Comparison of ENCODE assay signal across 8 cellular contexts in genomic region chr10:119028445-119028899, GRCh38. TPM values are rescaled to one million over a fixed set of nuclear protein-coding genes. Genes with fewer than 3 reads are reported as not detected.
DNase-seq lines count a peak whose midpoint lies in the region; FAIRE-seq and TF ChIP-seq lines count a peak whose summit lies in the region.
"Not testable (repeated sequence)": the region's sequence is repeated elsewhere in the genome, so short reads cannot be mapped to it uniquely, and the experiment has no call there.

No MANE protein-coding gene starts in this region.

- not testable (repeated sequence) for H2AFZ ChIP-seq in astrocyte (ENCODE audit: low read depth, low read length)
- H2AFZ ChIP-seq in neuronal stem cell (ENCODE audit: low read length): peak overlapping the region; percentile 86

- H3K4me2 ChIP-seq in BLaER1 (peak overlapping the region; percentile 97), astrocyte (ENCODE audit: low read length) (peak overlapping the region; percentile 81), neuronal stem cell (ENCODE audit: insufficient read depth, low read length, poor library complexity, severe bottlenecking) (peak overlapping the region; percentile 89)

- intact Hi-C loops in esophagus muscularis mucosa (cut with DNase I): loop anchor here (10.0 kb wide), 1 partner anchor 64 kb away; no protein-coding TSS in a partner anchor

- H3K27ac ChIP-seq in BLaER1; HUES6 (ENCODE audit: low read depth, low read length); astrocyte (ENCODE audit: low read depth, low read length); neuronal stem cell (replicated peaks; ENCODE audit: low read length): not testable (repeated sequence)
- H3K27ac ChIP-seq in esophagus muscularis mucosa (replicated peaks in 1 of 4): peak overlapping the region; percentile 86 to 92 (median 88)
- peak overlapping the region; percentile 80 for H3K27ac ChIP-seq in layer of hippocampus (ENCODE audit: low read depth, low read length)
- peak overlapping the region; percentile 69 for H3K27ac ChIP-seq in substantia nigra (ENCODE audit: low read depth, low read length, poor library complexity, severe bottlenecking)

- H3K23ac ChIP-seq in neuronal stem cell (ENCODE audit: low read depth, low read length, poor library complexity): not testable (repeated sequence)

- not testable (repeated sequence) for H3K4me3 ChIP-seq in BLaER1; astrocyte (ENCODE audit: insufficient read depth, low read depth, low read length)
- H3K4me3 ChIP-seq in HUES6 (ENCODE audit: low read depth, low read length): peak overlapping the region; percentile 58
- H3K4me3 ChIP-seq in esophagus muscularis mucosa: peak overlapping the region; percentile 72 to 84 (median 76)
- peak overlapping the region; percentile 54 to 67 for H3K4me3 ChIP-seq in neuronal stem cell (ENCODE audit: low read length in 2 of 2)

- H3K4ac ChIP-seq in neuronal stem cell (ENCODE audit: low read length): not testable (repeated sequence)

- H3K4me1 ChIP-seq in BLaER1: peaks cover 40% of the 10 kb centered on the region
- H3K4me1 ChIP-seq in HUES6 (ENCODE audit: control insufficient read depth, insufficient read depth, low read length): peaks cover 22% of the 10 kb centered on the region
- peaks cover 30% of the 10 kb centered on the region for H3K4me1 ChIP-seq in astrocyte (ENCODE audit: insufficient read depth, low read length)
- H3K4me1 ChIP-seq in esophagus muscularis mucosa: peaks cover 40 to 88% (median 58%) of the 10 kb centered on the region in 4 donors
- H3K4me1 ChIP-seq in neuronal stem cell (ENCODE audit: control insufficient read depth in 2 of 2, insufficient read depth in 1 of 2, low read depth in 1 of 2, low read length in 2 of 2): not testable (repeated sequence)

- H3K79me1 ChIP-seq in neuronal stem cell (ENCODE audit: low read depth, low read length): not testable (repeated sequence)

- TF ChIP-seq CTCF in astrocyte (IDR thresholded peaks at IDR 0.05; ENCODE audit: insufficient read depth, low read depth, low read length); esophagus muscularis mucosa (IDR thresholded peaks at IDR 0.05): not testable (repeated sequence)

- not testable (repeated sequence) for H3K27me3 Mint-ChIP-seq in activated CD4-positive, alpha-beta T cell treated with anti-CD3 and anti-CD28 coated beads, Interleukin-2, amount 10 ng/mL, durations not matched to agents 7 days and 5 days; astrocyte (ENCODE audit: low read depth, unreplicated experiment)

- H4K8ac ChIP-seq in neuronal stem cell (ENCODE audit: low read depth, low read length): not testable (repeated sequence)

- H3K27ac Mint-ChIP-seq in activated CD4-positive, alpha-beta T cell treated with anti-CD3 and anti-CD28 coated beads, Interleukin-2, amount 10 ng/mL, durations not matched to agents 7 days and 5 days; astrocyte (ENCODE audit: unreplicated experiment): not testable (repeated sequence)

- WGBS in esophagus muscularis mucosa: 61% methylated on average over 10 of the region's 10 CpGs
- WGBS in neuronal stem cell (ENCODE audit: extremely low coverage in 2 of 2, insufficient read length in 2 of 2, insufficient replicate concordance in 1 of 2), 2 donors: no CpG with 5 or more reads among the region's 10 CpGs

- H3K18ac ChIP-seq in neuronal stem cell (ENCODE audit: low read length): peak overlapping the region; percentile 89

- not testable (repeated sequence) for H2BK12ac ChIP-seq in neuronal stem cell (ENCODE audit: low read length)

- peak overlapping the region; percentile 47 for H2BK120ac ChIP-seq in neuronal stem cell (ENCODE audit: low read depth, low read length)

- not testable (repeated sequence) for H2BK15ac ChIP-seq in neuronal stem cell (ENCODE audit: low read length)

- not testable (repeated sequence) for TF ChIP-seq POLR2A in esophagus muscularis mucosa (IDR thresholded peaks at IDR 0.05; ENCODE audit: low read depth)

- H2AK5ac ChIP-seq in neuronal stem cell (ENCODE audit: low read depth, low read length): not testable (repeated sequence)

- POLR2A ChIA-PET in activated CD4-positive, alpha-beta T cell treated with anti-CD3 and anti-CD28 coated beads, Interleukin-2, amount 10 ng/mL, durations not matched to agents 7 days and 5 days (lab: Charles Lee): not testable (repeated sequence)

- H3K9me3 ChIP-seq in BLaER1; HUES6 (ENCODE audit: control insufficient read depth, insufficient read depth, low read depth, low read length); astrocyte (ENCODE audit: insufficient read depth, low read depth, low read length); esophagus muscularis mucosa; neuronal stem cell (replicated peaks in 1 of 2; ENCODE audit: control insufficient read depth in 2 of 2, insufficient read depth in 1 of 2, low read depth in 1 of 2, low read length in 2 of 2): not testable (repeated sequence)

- peak overlapping the region; percentile 82 for H2BK5ac ChIP-seq in neuronal stem cell (ENCODE audit: low read length)

- peaks cover 12% of the 10 kb centered on the region for H3K27me3 ChIP-seq in BLaER1
- not testable (repeated sequence) for H3K27me3 ChIP-seq in HUES6 (ENCODE audit: control insufficient read depth, insufficient read depth, low read length); astrocyte (ENCODE audit: insufficient read depth, low read length); esophagus muscularis mucosa; layer of hippocampus (ENCODE audit: control insufficient read depth, insufficient read depth, low read length)
- H3K27me3 ChIP-seq in neuronal stem cell (ENCODE audit: control insufficient read depth in 3 of 3, insufficient read depth in 3 of 3, low read depth in 1 of 3, low read length in 3 of 3): peaks cover 0 to 34% (median 2%) of the 10 kb centered on the region in 3 experiments

- DNase-seq in activated CD4-positive, alpha-beta T cell treated with anti-CD3 and anti-CD28 coated beads, Interleukin-2, amount 10 ng/mL, durations not matched to agents 7 days and 5 days; astrocyte (ENCODE audit: low read depth); neuronal stem cell (ENCODE audit: low spot score); substantia nigra (lab: John Stamatoyannopoulos, UW): not testable (repeated sequence)
- DNase-seq in esophagus muscularis mucosa (ENCODE audit: extremely low spot score): peak; percentile 80

- H3K14ac ChIP-seq in neuronal stem cell (ENCODE audit: low read length): not testable (repeated sequence)

- H4K20me1 ChIP-seq in BLaER1 (peaks cover 47% of the 10 kb centered on the region), astrocyte (ENCODE audit: insufficient read depth, low read length) (peaks cover 38% of the 10 kb centered on the region)

- peaks cover 26% of the 10 kb centered on the region for H3K4me1 Mint-ChIP-seq in activated CD4-positive, alpha-beta T cell treated with anti-CD3 and anti-CD28 coated beads, Interleukin-2, amount 10 ng/mL, durations not matched to agents 7 days and 5 days
- H3K4me1 Mint-ChIP-seq in astrocyte (ENCODE audit: low read depth, unreplicated experiment): peaks cover 35% of the 10 kb centered on the region

- peaks cover 13% of the 10 kb centered on the region; the same call in 1 of the 2 replicates for H3K36me3 ChIP-seq in BLaER1
- H3K36me3 ChIP-seq in HUES6 (ENCODE audit: control insufficient read depth, insufficient read depth, low read length): peaks cover 19% of the 10 kb centered on the region
- peaks cover 11% of the 10 kb centered on the region for H3K36me3 ChIP-seq in astrocyte (ENCODE audit: insufficient read depth, low read length)
- H3K36me3 ChIP-seq in esophagus muscularis mucosa: peaks cover 0 to 10% (median 10%) of the 10 kb centered on the region in 4 donors
- H3K36me3 ChIP-seq in neuronal stem cell (replicated peaks in 1 of 2; ENCODE audit: control insufficient read depth in 2 of 2, insufficient read depth in 2 of 2, low read length in 2 of 2): peaks cover 3 to 21% of the 10 kb centered on the region in 2 donors

- peaks cover 17% of the 10 kb centered on the region for H3K36me3 Mint-ChIP-seq in activated CD4-positive, alpha-beta T cell treated with anti-CD3 and anti-CD28 coated beads, Interleukin-2, amount 10 ng/mL, durations not matched to agents 7 days and 5 days (ENCODE audit: low read depth)
- H3K36me3 Mint-ChIP-seq in astrocyte (ENCODE audit: low read depth, unreplicated experiment): not testable (repeated sequence)

- peak overlapping the region; percentile 72 for H3K4me3 Mint-ChIP-seq in activated CD4-positive, alpha-beta T cell treated with anti-CD3 and anti-CD28 coated beads, Interleukin-2, amount 10 ng/mL, durations not matched to agents 7 days and 5 days
- peak overlapping the region; percentile 79 for H3K4me3 Mint-ChIP-seq in astrocyte (ENCODE audit: unreplicated experiment)

- TF ChIP-seq EP300 in esophagus muscularis mucosa (IDR thresholded peaks at IDR 0.05): not testable (repeated sequence)

- H3K79me2 ChIP-seq in astrocyte (ENCODE audit: insufficient read depth, low read length): not testable (repeated sequence)

- not testable (repeated sequence) for H3K9me3 Mint-ChIP-seq in activated CD4-positive, alpha-beta T cell treated with anti-CD3 and anti-CD28 coated beads, Interleukin-2, amount 10 ng/mL, durations not matched to agents 7 days and 5 days; astrocyte (ENCODE audit: unreplicated experiment)

- not testable (repeated sequence) for H3K9ac ChIP-seq in BLaER1; HUES6 (ENCODE audit: low read length); astrocyte (ENCODE audit: low read length)
- H3K9ac ChIP-seq in neuronal stem cell (ENCODE audit: low read depth, low read length, poor library complexity): peak overlapping the region; percentile 60

- not testable (repeated sequence) for FAIRE-seq in astrocyte (lab: Jason Lieb, UNC)

- H4K91ac ChIP-seq in neuronal stem cell (ENCODE audit: low read depth, low read length, poor library complexity): not testable (repeated sequence)

- CTCF ChIA-PET in activated CD4-positive, alpha-beta T cell treated with anti-CD3 and anti-CD28 coated beads, Interleukin-2, amount 10 ng/mL, durations not matched to agents 7 days and 5 days (lab: Charles Lee): interaction anchor here (0.6 to 1.0 kb wide), 3 partner anchors 19 to 260 kb away, joined by 3 read pairs; no protein-coding TSS in a partner anchor

RNA-seq across cellular contexts. Expression of gene NANOS1, which starts 1.0 kb away (rescaled TPM):
- under 1 TPM; 0.12 to 0.19 TPM for total RNA-seq in activated CD4-positive, alpha-beta T cell treated with anti-CD3 and anti-CD28 coated beads, Interleukin-2, amount 10 ng/mL, durations not matched to agents 7 days and 5 days
- 3.0 and 4.7 TPM in 2 replicates for total RNA-seq in astrocyte
- total RNA-seq in esophagus muscularis mucosa: 10 to 100 TPM in 3 of 4 donors, 1 to 10 TPM in 1; 8.0 to 24.4 (median 14.6) TPM
- 10.7 TPM for polyA plus RNA-seq in neuronal stem cell (2013, experiment 1 of 2)
- 11.1 TPM for polyA plus RNA-seq in neuronal stem cell (2013, experiment 2 of 2)

RNA-seq across cellular contexts. Expression of gene EIF3A, which starts 52.1 kb away (rescaled TPM):
- 100 to 1,000 TPM; 132 to 145 TPM for total RNA-seq in activated CD4-positive, alpha-beta T cell treated with anti-CD3 and anti-CD28 coated beads, Interleukin-2, amount 10 ng/mL, durations not matched to agents 7 days and 5 days
- total RNA-seq in astrocyte: 137 and 146 TPM in 2 replicates
- 100 to 1,000 TPM; 118 to 147 (median 128) TPM for total RNA-seq in esophagus muscularis mucosa
- polyA plus RNA-seq in neuronal stem cell (2013, experiment 1 of 2): 107 TPM
- polyA plus RNA-seq in neuronal stem cell (2013, experiment 2 of 2): 106 TPM
